ENCODE assay signal across 8 cellular contexts in the genomic region with DNA sequence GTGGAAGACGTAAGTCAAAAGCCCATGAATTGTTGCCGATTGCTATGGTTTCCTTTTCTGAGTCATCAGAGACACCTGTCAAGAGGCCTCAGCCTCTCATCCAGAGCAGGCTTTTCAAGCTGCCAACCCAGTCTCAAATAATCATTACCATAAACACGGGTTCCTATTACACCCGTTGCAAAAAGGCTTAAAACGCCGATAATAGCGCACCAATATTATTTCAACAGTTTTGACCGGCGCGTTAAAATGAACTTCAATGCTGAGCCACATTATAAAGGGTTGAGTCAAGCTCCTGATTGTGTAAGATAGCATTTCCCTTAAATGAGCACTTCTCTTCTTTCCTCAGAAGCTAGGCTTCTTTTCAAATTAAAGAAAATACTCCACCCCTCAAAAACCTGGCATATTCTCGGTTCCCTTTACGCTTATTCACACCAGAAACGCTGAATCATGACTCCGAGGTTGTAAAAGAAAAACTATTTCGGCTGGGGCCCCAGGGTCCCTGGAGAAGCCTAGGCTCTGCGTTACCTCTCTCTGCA. TPM values are rescaled to one million over a fixed set of nuclear protein-coding genes. Genes with fewer than 3 reads are reported as not detected.
DNase-seq lines count a peak whose midpoint lies in the region; ATAC-seq and TF ChIP-seq lines count a peak whose summit lies in the region.

No MANE protein-coding gene starts in this region.

- H3K4me1 ChIP-seq in osteoblast (ENCODE audit: insufficient read depth, low read length), result peaks cover 11% of the 10 kb centered on the region

- peaks cover 36% of the 10 kb centered on the region for H3K79me2 ChIP-seq in osteoblast (ENCODE audit: insufficient read depth, low read length)

- H3K9me3 Mint-ChIP-seq in immature natural killer cell, result peaks cover 4 to 18% (median 7%) of the 10 kb centered on the region in 6 donors

- no peaks in the 10 kb centered on the region for H4K20me1 ChIP-seq in osteoblast (ENCODE audit: insufficient read depth, low read length)

- H2AFZ ChIP-seq in osteoblast (ENCODE audit: low read length), result peak overlapping the region; percentile 91

- TF ChIP-seq CTCF in BJ (IDR thresholded peaks at IDR 0.05; ENCODE audit: insufficient read depth, low read depth, low read length) (no peak), RWPE1 (conservative IDR thresholded peaks at IDR 0.05; ENCODE audit: low read depth) (no peak), foreskin fibroblast (IDR thresholded peaks at IDR 0.05; ENCODE audit: low read depth, low read length) (no peak), osteoblast (IDR thresholded peaks at IDR 0.05; ENCODE audit: extremely low read depth, low read depth, low read length) (no peak)

- H3K4me3 Mint-ChIP-seq in immature natural killer cell, result no peak overlapping the region

- peaks cover 6 to 10% (median 9%) of the 10 kb centered on the region in 3 donors for H3K27me3 Mint-ChIP-seq in immature natural killer cell (ENCODE audit: low read depth in 3 of 3)

- no peaks in the 10 kb centered on the region for H3K9me3 ChIP-seq in osteoblast (ENCODE audit: low read depth, low read length)

- CTCF ChIA-PET in BJ (lab: Yijun Ruan, JAX), result interaction anchor here (2.2 kb wide), 1 partner anchor 229 kb away, joined by 5 read pairs; no protein-coding TSS in a partner anchor
- CTCF ChIA-PET in RWPE1 (lab: Yijun Ruan, JAX), result no interaction called here

- peak; percentile 58 for ATAC-seq in GM19397 (IDR thresholded peaks at IDR 0.05; ENCODE audit: unreplicated experiment)
- ATAC-seq in HG03378 (IDR thresholded peaks at IDR 0.05; ENCODE audit: unreplicated experiment), result peak; percentile 87

- no peaks in the 10 kb centered on the region for H3K36me3 Mint-ChIP-seq in immature natural killer cell

- DNase-seq in BJ (ENCODE audit: low read depth), result peak; percentile 22
- DNase-seq in RWPE1 (ENCODE audit: low spot score), result peak; percentile 4
- peak; percentile 70 to 80 for DNase-seq in foreskin fibroblast
- peak; percentile 88 for DNase-seq in osteoblast (ENCODE audit: insufficient read length, low spot score, missing footprints)
- DNase-seq in immature natural killer cell, result no peak
- DNase-seq in hepatic stellate cell (ENCODE audit: low spot score), result no peak

- H3K27ac ChIP-seq in RWPE1, result peak overlapping the region; percentile 96
- peak overlapping the region; percentile 83 for H3K27ac ChIP-seq in osteoblast (ENCODE audit: low read depth, low read length)

- peak overlapping the region; percentile 59 for H3K4me3 ChIP-seq in BJ (ENCODE audit: low read depth, low read length)
- peak overlapping the region; percentile 75 to 87 for H3K4me3 ChIP-seq in foreskin fibroblast (ENCODE audit: low read depth in 1 of 2, low read length in 2 of 2)
- H3K4me3 ChIP-seq in osteoblast (ENCODE audit: insufficient read depth, low read length), result peak overlapping the region; percentile 86

- H3K27ac Mint-ChIP-seq in immature natural killer cell, result no peak overlapping the region

- H3K36me3 ChIP-seq in BJ (ENCODE audit: control insufficient read depth, insufficient read depth, low read length) (no peaks in the 10 kb centered on the region), osteoblast (ENCODE audit: insufficient read depth, low read length) (no peaks in the 10 kb centered on the region)

- no peaks in the 10 kb centered on the region for H3K4me1 Mint-ChIP-seq in immature natural killer cell

- H3K4me2 ChIP-seq in osteoblast (ENCODE audit: insufficient read depth, low read length), result peak overlapping the region; percentile 95

- POLR2A ChIA-PET in BJ (lab: Charles Lee) (interaction anchor here (0.6 kb wide), 2 partner anchors 15 to 41 kb away, joined by 4 to 7 read pairs; no protein-coding TSS in a partner anchor), RWPE1 (lab: Yijun Ruan, JAX; ENCODE audit: low non-redundant PET) (no interaction called here)

- H3K27me3 ChIP-seq in BJ (ENCODE audit: control insufficient read depth, insufficient read depth, low read length) (peaks cover 8% of the 10 kb centered on the region), osteoblast (ENCODE audit: insufficient read depth, low read length) (peaks cover 17% of the 10 kb centered on the region)

RNA-seq across cellular contexts. Expression of a gene that starts 1.4 kb away (rescaled TPM):
- polyA plus RNA-seq in BJ (2011; rRNA removed) (21.8 and 22.5 TPM in 2 replicates), immature natural killer cell (not detected)
- 31.2 and 35.7 TPM in 2 replicates for polyA minus RNA-seq in BJ (2011; rRNA and poly(A)+ RNA removed)
- 50.3 and 69.2 TPM in 2 replicates for total RNA-seq in osteoblast

Comparison
In these comparisons a context has a peak if more than half of its experiments do, and no peak if none do; other contexts are left out.
1. DNase-seq: peak in BJ (single experiment), RWPE1 (single experiment), foreskin fibroblast (2 of 2) and osteoblast (single experiment); none in immature natural killer cell (0 of 3) and hepatic stellate cell (single experiment).
2. RNA of a gene that starts 1.4 kb away (polyA plus RNA-seq): 21.8 to 22.5 TPM in BJ; not detected in immature natural killer cell; every median in the first group is over 10 times any median in the second.
3. Peak in every context shown above with its lines, with median percentiles within 50 percentile points of each other: H3K4me3 ChIP-seq.